In the genomic region with DNA sequence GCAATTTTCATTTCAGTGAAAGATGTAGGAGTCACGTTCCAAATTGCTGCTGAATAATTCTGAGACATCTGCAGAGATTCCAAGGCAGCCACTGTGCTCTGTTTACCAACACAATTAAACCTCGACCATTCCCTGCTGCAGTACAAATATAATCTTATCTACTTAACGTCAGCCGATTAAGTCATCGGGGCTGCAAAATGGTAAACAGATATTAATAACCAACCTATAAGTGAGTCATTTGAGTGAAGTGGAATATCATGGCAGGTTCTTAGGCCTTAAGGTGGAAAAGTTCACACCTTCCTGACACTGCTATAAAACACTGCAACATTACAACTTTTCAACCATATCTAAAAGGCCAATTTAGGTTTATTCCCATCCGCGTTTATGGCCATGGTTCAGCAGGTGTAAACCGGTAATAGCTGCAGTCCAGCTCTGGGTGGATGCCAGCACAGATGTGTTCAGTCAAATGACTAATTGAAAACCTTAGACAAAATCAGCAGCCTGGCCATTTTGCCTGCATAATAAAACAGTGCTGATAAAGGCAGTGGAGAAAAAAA, we compare ENCODE assay signal across 1 cellular context.
TF ChIP-seq lines count a peak whose summit lies in the region.

No MANE protein-coding gene starts in this region.

TF ChIP-seq in H1, 55 proteins besides CTCF, POLR2A, EP300 and RAD21:
- TF ChIP-seq SP4 (IDR thresholded peaks at IDR 0.05; ENCODE audit: low read length): no peak
- TF ChIP-seq TAF1 (IDR thresholded peaks at IDR 0.05; ENCODE audit: low read depth, low read length): no peak
- TF ChIP-seq BACH1 (IDR thresholded peaks at IDR 0.05; ENCODE audit: low read length): no peak
- TF ChIP-seq BCL11A (IDR thresholded peaks at IDR 0.05; ENCODE audit: low read depth in 2 of 2, low read length in 2 of 2): no peak
- TF ChIP-seq YY1 (IDR thresholded peaks at IDR 0.05; ENCODE audit: low read depth, low read length): no peak
- no peak for TF ChIP-seq EGR1 (IDR thresholded peaks at IDR 0.05; ENCODE audit: borderline replicate concordance, low read depth, low read length)
- TF ChIP-seq MAFK (IDR thresholded peaks at IDR 0.05; ENCODE audit: low read depth, low read length): no peak
- TF ChIP-seq POU5F1 (IDR thresholded peaks at IDR 0.05; ENCODE audit: low read depth, low read length): no peak
- no peak for TF ChIP-seq JUN (IDR thresholded peaks at IDR 0.05; ENCODE audit: low read depth, low read length)
- no peak for TF ChIP-seq SRF (IDR thresholded peaks at IDR 0.05; ENCODE audit: low read depth, low read length)
- TF ChIP-seq, protein P1, sequence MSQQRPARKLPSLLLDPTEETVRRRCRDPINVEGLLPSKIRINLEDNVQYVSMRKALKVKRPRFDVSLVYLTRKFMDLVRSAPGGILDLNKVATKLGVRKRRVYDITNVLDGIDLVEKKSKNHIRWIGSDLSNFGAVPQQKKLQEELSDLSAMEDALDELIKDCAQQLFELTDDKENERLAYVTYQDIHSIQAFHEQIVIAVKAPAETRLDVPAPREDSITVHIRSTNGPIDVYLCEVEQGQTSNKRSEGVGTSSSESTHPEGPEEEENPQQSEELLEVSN (IDR thresholded peaks at IDR 0.05): no peak
- no peak for TF ChIP-seq KDM1A (IDR thresholded peaks at IDR 0.05; ENCODE audit: borderline replicate concordance, low read length)
- no peak for TF ChIP-seq NRF1 (IDR thresholded peaks at IDR 0.05; ENCODE audit: low read depth, low read length)
- no peak for TF ChIP-seq TCF12 (IDR thresholded peaks at IDR 0.05; ENCODE audit: low read depth, low read length)
- TF ChIP-seq TAF7 (optimal IDR thresholded peaks at IDR 0.05; ENCODE audit: borderline replicate concordance, low read depth, low read length): no peak
- TF ChIP-seq, protein P2, sequence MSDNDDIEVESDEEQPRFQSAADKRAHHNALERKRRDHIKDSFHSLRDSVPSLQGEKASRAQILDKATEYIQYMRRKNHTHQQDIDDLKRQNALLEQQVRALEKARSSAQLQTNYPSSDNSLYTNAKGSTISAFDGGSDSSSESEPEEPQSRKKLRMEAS (IDR thresholded peaks at IDR 0.05): no peak
- no peak for TF ChIP-seq GTF2F1 (IDR thresholded peaks at IDR 0.05; ENCODE audit: borderline replicate concordance, low read depth, low read length)
- TF ChIP-seq BRCA1 (IDR thresholded peaks at IDR 0.05; ENCODE audit: low read depth, low read length): no peak
